Comparison of ENCODE assay signal across 7 cellular contexts in the genomic region with DNA sequence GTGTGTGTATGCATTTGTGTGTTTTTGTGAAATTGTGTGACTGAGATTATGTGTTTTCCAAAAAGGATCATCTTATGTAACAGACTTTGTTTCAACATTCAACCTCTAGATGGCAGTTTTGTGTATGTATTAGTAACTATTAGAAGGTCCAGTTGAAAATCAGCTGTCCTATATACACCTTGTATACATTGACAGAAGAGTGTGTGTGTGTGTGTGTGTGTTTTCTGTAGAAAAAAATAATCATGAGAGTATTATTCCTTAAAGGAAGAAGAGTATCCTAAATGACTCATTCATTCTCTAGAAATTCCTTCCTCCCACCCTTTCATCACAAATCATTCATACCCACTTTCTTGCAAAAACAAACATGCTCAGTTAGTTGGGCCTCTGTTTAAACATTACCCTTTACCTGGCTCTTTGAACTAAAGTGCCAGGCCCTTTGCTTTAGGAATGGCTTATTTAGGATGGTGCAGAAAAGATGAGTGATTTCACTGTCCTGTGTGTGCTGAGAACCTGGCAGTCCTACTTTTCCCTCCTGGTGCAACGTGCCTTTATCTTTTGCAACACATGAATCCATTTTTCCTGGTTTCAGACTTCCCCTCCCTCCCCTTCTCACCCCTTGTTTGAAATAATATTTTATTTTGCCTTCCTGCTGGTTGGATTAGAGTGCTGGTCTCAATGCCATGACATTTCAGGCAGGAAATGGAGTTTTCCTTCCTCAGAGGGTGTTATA.
DNase-seq lines count a peak whose midpoint lies in the region; ATAC-seq and TF ChIP-seq lines count a peak whose summit lies in the region.

No MANE protein-coding gene starts in this region.

- H3K4me3 ChIP-seq in adipocyte (ENCODE audit: low read length): no peak overlapping the region
- H3K4me3 ChIP-seq in hepatocyte: no peak overlapping the region
- H3K4me3 ChIP-seq in tibial artery: no peak overlapping the region

- TF ChIP-seq CTCF in hepatocyte (IDR thresholded peaks at IDR 0.05; ENCODE audit: poor library complexity): peak; percentile 62
- TF ChIP-seq CTCF in tibial artery (IDR thresholded peaks at IDR 0.05): peak; percentile 42 to 66

- ATAC-seq in GM21825 (IDR thresholded peaks at IDR 0.05; ENCODE audit: unreplicated experiment): peak; percentile 52

- WGBS in hepatocyte (ENCODE audit: low lambda C conversion rate, missing lambda C conversion rate): 55% methylated on average over 1 of the region's 1 CpG

- H3K9me3 ChIP-seq in adipocyte (ENCODE audit: control insufficient read depth, low read length) (no peaks in the 10 kb centered on the region), hepatocyte (ENCODE audit: low read depth) (no peaks in the 10 kb centered on the region), tibial artery (no peaks in the 10 kb centered on the region)

- no peaks in the 10 kb centered on the region for H4K20me1 ChIP-seq in hepatocyte (ENCODE audit: insufficient read depth, poor library complexity, severe bottlenecking)

- H3K9me2 ChIP-seq in hepatocyte (replicated peaks; ENCODE audit: insufficient read depth): no peaks in the 10 kb centered on the region

- H3K79me2 ChIP-seq in hepatocyte: no peaks in the 10 kb centered on the region

- H3K27me3 ChIP-seq in adipocyte (replicated peaks; ENCODE audit: control insufficient read depth, insufficient read depth, low read length) (no peaks in the 10 kb centered on the region), hepatocyte (no peaks in the 10 kb centered on the region), tibial artery (no peaks in the 10 kb centered on the region)

- intact Hi-C loops in tibial artery (cut with DNase I; ENCODE audit: low total_unique reads): loop anchor here (5.0 kb wide), 2 partner anchors 480 to 905 kb away; a partner anchor contains a TSS

- DNase-seq in ELR (ENCODE audit: low read depth): peak; percentile 80
- DNase-seq in NCI-H1417 (lab: John Stamatoyannopoulos, UW): peak; percentile 5 to 60 (median 39)
- peak; percentile 77 for DNase-seq in adipocyte (ENCODE audit: low read depth)
- DNase-seq in hepatocyte (ENCODE audit: low spot score): peak; percentile 65
- DNase-seq in tibial artery: no peak
- no peak for DNase-seq in nucleus accumbens (lab: John Stamatoyannopoulos, UW)

- H3K27ac ChIP-seq in hepatocyte (no peak overlapping the region), tibial artery (no peak overlapping the region)

- no peak overlapping the region for H2AFZ ChIP-seq in hepatocyte

- H3K4me2 ChIP-seq in hepatocyte: no peak overlapping the region

- H3K36me3 ChIP-seq in adipocyte (ENCODE audit: control insufficient read depth, insufficient read depth, low read length, severe bottlenecking) (no peaks in the 10 kb centered on the region), hepatocyte (replicated peaks; ENCODE audit: insufficient read depth, low read depth) (no peaks in the 10 kb centered on the region), tibial artery (peaks cover 0 to 9% (median 0%) of the 10 kb centered on the region in 3 donors)

- H3K9ac ChIP-seq in adipocyte (ENCODE audit: low read length): peak overlapping the region; percentile 19

- peaks cover 14% of the 10 kb centered on the region for H3K4me1 ChIP-seq in adipocyte (ENCODE audit: control insufficient read depth, insufficient read depth, low read length)
- H3K4me1 ChIP-seq in hepatocyte (ENCODE audit: insufficient read depth): no peaks in the 10 kb centered on the region
- H3K4me1 ChIP-seq in tibial artery: peaks cover 0 to 12% (median 5%) of the 10 kb centered on the region in 4 donors

Comparison
In these comparisons a context has a peak if more than half of its experiments do, and no peak if none do; other contexts are left out.
1. DNase-seq: peak in ELR (single experiment), NCI-H1417 (3 of 3), adipocyte (single experiment) and hepatocyte (single experiment); none in tibial artery (0 of 2) and nucleus accumbens (0 of 56).